In the genomic region with DNA sequence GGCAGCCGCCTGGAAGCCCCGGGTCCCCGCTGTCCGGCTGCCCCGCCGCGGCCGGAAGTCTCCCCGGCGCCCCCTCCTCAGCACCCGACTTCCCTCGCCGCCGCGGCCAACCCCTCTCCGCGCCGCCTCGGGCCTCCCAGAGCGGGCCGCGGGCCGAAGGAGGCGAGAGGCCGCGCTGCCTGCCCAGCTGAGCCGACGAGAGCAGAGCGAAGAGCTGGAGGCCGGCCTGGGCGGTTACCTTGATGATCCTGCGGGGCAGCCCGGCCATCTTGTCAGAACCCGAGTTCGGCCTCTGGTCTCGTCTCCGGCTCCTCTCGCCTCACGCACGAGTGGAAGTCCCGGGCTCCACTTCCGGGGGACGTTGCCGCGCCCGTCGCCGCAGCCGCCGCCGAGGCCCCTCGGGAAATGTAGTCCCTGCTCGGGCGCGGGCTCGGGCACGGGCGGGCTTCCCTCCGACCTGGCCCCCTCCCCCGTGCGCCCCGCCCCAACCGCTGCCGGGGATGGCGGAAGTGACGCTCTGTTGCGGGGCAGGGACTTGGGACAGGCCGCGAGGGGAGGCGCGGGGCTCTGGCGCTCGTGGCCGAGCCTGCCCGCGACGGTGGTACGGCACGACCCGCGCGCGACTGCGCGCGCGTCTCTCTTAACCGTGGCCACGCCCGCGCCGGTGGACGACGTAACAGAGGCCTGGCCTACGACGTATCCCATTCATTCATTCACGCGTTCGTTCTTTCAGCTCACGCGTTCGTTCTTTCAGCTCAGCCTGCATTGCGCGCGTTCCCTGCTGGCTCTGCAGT, we compare ENCODE assay signal across 8 cellular contexts. TPM values are rescaled to one million over a fixed set of nuclear protein-coding genes. Genes with fewer than 3 reads are reported as not detected.
DNase-seq lines count a peak whose midpoint lies in the region; ATAC-seq and TF ChIP-seq lines count a peak whose summit lies in the region.

A gene with protein sequence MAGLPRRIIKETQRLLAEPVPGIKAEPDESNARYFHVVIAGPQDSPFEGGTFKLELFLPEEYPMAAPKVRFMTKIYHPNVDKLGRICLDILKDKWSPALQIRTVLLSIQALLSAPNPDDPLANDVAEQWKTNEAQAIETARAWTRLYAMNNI (minus strand): TSS at position 331 of the 794 bp plus-strand sequence. CDS start 63 bp downstream, at position 268.

- no peak for TF ChIP-seq CTCF in hepatocyte (IDR thresholded peaks at IDR 0.05; ENCODE audit: poor library complexity)

- no peaks in the 10 kb centered on the region for H3K27me3 ChIP-seq in hepatocyte
- H3K27me3 ChIP-seq in aorta (ENCODE audit: control insufficient read depth in 1 of 2, insufficient read depth in 2 of 2, low read length in 1 of 2), result no peaks in the 10 kb centered on the region

- H3K4me3 ChIP-seq in hepatocyte (peak within 1 kb of the TSS; percentile 62), aorta (ENCODE audit: low read length in 2 of 2) (peak within 1 kb of the TSS; percentile 72 to 99)

- H3K9me3 ChIP-seq in hepatocyte (ENCODE audit: low read depth) (no peaks in the 10 kb centered on the region), aorta (ENCODE audit: control insufficient read depth, low read length) (no peaks in the 10 kb centered on the region)

- H4K20me1 ChIP-seq in hepatocyte (ENCODE audit: insufficient read depth, poor library complexity, severe bottlenecking), result peaks cover 42% of the 10 kb centered on the region

- peak within 1 kb of the TSS; percentile 75 for H2AFZ ChIP-seq in hepatocyte

- H3K4me1 ChIP-seq in hepatocyte (ENCODE audit: insufficient read depth), result peaks cover 19% of the 10 kb centered on the region
- H3K4me1 ChIP-seq in aorta (ENCODE audit: control insufficient read depth in 1 of 2, insufficient read depth in 2 of 2, low read length in 2 of 2), result peaks cover 0 to 2% of the 10 kb centered on the region in 2 donors

- H3K79me2 ChIP-seq in hepatocyte, result peaks cover 48% of the 10 kb centered on the region

- WGBS in hepatocyte (ENCODE audit: low lambda C conversion rate, missing lambda C conversion rate), result 3% methylated on average over 68 of the region's 105 CpGs
- 0 to 1% methylated on average over 84 to 105 of the region's 105 CpGs for WGBS in aorta, 2 donors

- H3K36me3 ChIP-seq in hepatocyte (replicated peaks; ENCODE audit: insufficient read depth, low read depth) (no peaks in the 10 kb centered on the region), aorta (ENCODE audit: control insufficient read depth in 1 of 2, insufficient read depth in 2 of 2, low read length in 1 of 2) (no peaks in the 10 kb centered on the region)

- no peaks in the 10 kb centered on the region for H3K9me2 ChIP-seq in hepatocyte (replicated peaks; ENCODE audit: insufficient read depth)

- intact Hi-C loops in aorta (cut with DNase I), result no loop called here

- H3K4me2 ChIP-seq in hepatocyte, result peak within 1 kb of the TSS; percentile 87

- peak within 1 kb of the TSS; percentile 96 for H3K27ac ChIP-seq in hepatocyte
- peak within 1 kb of the TSS; percentile 66 to 91 for H3K27ac ChIP-seq in aorta (ENCODE audit: low read depth in 1 of 2, low read length in 2 of 2)

- ATAC-seq in GM18517 (IDR thresholded peaks at IDR 0.05; ENCODE audit: unreplicated experiment) (peak; percentile 73), HG03039 (IDR thresholded peaks at IDR 0.05; ENCODE audit: unreplicated experiment) (peak; percentile 72), aorta (ENCODE audit: low FRiP score) (peak; percentile 97)

- peak; percentile 77 for DNase-seq in NCI-H2081 treated with DMSO at 0.1 percent for 48 hours (lab: John Stamatoyannopoulos, UW)
- DNase-seq in T1000 (lab: John Stamatoyannopoulos, UW), result peak; percentile 100
- peak; percentile 99 for DNase-seq in astrocyte of the hippocampus (ENCODE audit: low read depth, low spot score)
- peak; percentile 98 for DNase-seq in hepatocyte (ENCODE audit: low spot score)
- DNase-seq in renal cortical epithelial cell (ENCODE audit: low read depth), result peak; percentile 76
- peak; percentile 98 to 99 for DNase-seq in aorta

RNA-seq across cellular contexts. Expression of the gene that starts here (rescaled TPM):
- total RNA-seq in hepatocyte (50.9 and 59.1 TPM in 2 replicates), renal cortical epithelial cell (58.4 and 72.9 TPM in 2 replicates), aorta (10 to 100 TPM; 57.1 to 86.8 TPM)
- polyA plus RNA-seq in hepatocyte (121 and 131 TPM in 2 replicates), aorta (10 to 100 TPM; 45.7 to 48.7 TPM)

Comparison
In these comparisons a context has a peak if more than half of its experiments do, and no peak if none do; other contexts are left out.
1. Peak in every context shown above with its lines: DNase-seq, ATAC-seq, H3K4me3 ChIP-seq and H3K27ac ChIP-seq.